1 cellular context compared by ENCODE assay signal in the genomic region with DNA sequence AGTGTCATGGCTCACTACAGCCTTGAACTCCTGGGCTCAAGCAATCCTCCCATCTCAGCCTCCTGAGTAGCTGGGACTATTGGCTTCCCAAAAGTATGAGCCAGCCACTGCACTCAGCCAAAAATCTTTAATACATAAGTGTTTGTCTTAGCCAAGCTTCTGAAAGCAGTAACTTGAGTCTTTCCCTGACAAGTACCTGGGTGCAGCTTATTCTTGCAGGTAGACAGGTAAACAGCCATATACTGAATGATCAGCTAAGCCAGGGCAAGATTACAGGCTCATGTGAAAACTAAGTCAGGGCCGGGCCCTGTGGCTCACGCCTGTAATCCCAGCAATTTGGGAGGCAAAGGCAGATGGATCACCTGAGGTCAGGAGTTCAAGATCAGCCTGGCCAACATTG.
A peak's percentile ranks its signal among the peaks of the same experiment; 100 is the strongest.
TF ChIP-seq lines count a peak whose summit lies in the region.

No MANE protein-coding gene starts in this region.

TF ChIP-seq in K562, 482 proteins besides CTCF, POLR2A, EP300 and RAD21:
- peak; percentile 69; the same call in 1 of the 2 replicates for TF ChIP-seq ZNF121 (CRISPR knock-in tag; conservative IDR thresholded peaks at IDR 0.05)
- TF ChIP-seq, protein P1, sequence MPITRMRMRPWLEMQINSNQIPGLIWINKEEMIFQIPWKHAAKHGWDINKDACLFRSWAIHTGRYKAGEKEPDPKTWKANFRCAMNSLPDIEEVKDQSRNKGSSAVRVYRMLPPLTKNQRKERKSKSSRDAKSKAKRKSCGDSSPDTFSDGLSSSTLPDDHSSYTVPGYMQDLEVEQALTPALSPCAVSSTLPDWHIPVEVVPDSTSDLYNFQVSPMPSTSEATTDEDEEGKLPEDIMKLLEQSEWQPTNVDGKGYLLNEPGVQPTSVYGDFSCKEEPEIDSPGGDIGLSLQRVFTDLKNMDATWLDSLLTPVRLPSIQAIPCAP (CRISPR knock-in tag; IDR thresholded peaks at IDR 0.05; ENCODE audit: borderline replicate concordance) = no peak
- TF ChIP-seq SNRNP70 (optimal IDR thresholded peaks at IDR 0.05; ENCODE audit: low read depth, low read length) = no peak
- no peak for TF ChIP-seq PHB2 (IDR thresholded peaks at IDR 0.05; ENCODE audit: low read depth)
